8 cellular contexts compared by ENCODE assay signal in genomic region chr12:28189774-28190320, GRCh38. TPM values are rescaled to one million over a fixed set of nuclear protein-coding genes. Genes with fewer than 3 reads are reported as not detected.
A peak's percentile ranks its signal among the peaks of the same experiment; 100 is the strongest.
DNase-seq lines count a peak whose midpoint lies in the region; ATAC-seq and TF ChIP-seq lines count a peak whose summit lies in the region.

No MANE protein-coding gene starts in this region.

- DNase-seq in GM06990 (ENCODE audit: extremely low read depth, insufficient read length): no peak
- DNase-seq in NCI-H2227 treated with DMSO at 0.1 percent for 48 hours (lab: John Stamatoyannopoulos, UW): peak; percentile 39
- DNase-seq in caudate nucleus (lab: John Stamatoyannopoulos, UW): peak in 2 of 61 donors; percentile 24 to 26

- TF ChIP-seq CTCF in GM06990 (IDR thresholded peaks at IDR 0.05; ENCODE audit: insufficient read depth, low read length, poor library complexity, severe bottlenecking): no peak

- H3K9me3 ChIP-seq in mononuclear cell (ENCODE audit: low read depth, low read length): no peaks in the 10 kb centered on the region

- ATAC-seq in GM21576 (IDR thresholded peaks at IDR 0.05; ENCODE audit: unreplicated experiment): no peak
- no peak for ATAC-seq in HG02623 (IDR thresholded peaks at IDR 0.05; ENCODE audit: unreplicated experiment)
- ATAC-seq in HG03354 (IDR thresholded peaks at IDR 0.05; ENCODE audit: poor library complexity, severe bottlenecking, unreplicated experiment): no peak
- no peak for ATAC-seq in GM21367 (IDR thresholded peaks at IDR 0.05; ENCODE audit: unreplicated experiment)

- H3K27me3 ChIP-seq in GM06990 (replicated peaks; ENCODE audit: control insufficient read depth, insufficient read depth, low read length): no peaks in the 10 kb centered on the region
- H3K27me3 ChIP-seq in mononuclear cell (ENCODE audit: insufficient read depth, low read length): no peaks in the 10 kb centered on the region

- no peaks in the 10 kb centered on the region for H3K36me3 ChIP-seq in GM06990 (ENCODE audit: control insufficient read depth, insufficient read depth, low read length)

- peaks cover 16% of the 10 kb centered on the region for H3K4me1 ChIP-seq in mononuclear cell (ENCODE audit: insufficient read depth, low read length)

- peak overlapping the region; percentile 96 for H3K27ac ChIP-seq in caudate nucleus (ENCODE audit: low read depth, low read length)

- H3K4me3 ChIP-seq in GM06990 (replicated peaks; ENCODE audit: low read depth, low read length) (peak overlapping the region; percentile 93), mononuclear cell (ENCODE audit: low read length) (peak overlapping the region; percentile 76)

RNA-seq across cellular contexts. Expression of gene CCDC91, which starts 0.4 kb away (rescaled TPM):
- total RNA-seq in mononuclear cell: 192 TPM
